ENCODE assay signal across 1 cellular context in genomic region chr2:71466301-71467179, GRCh38.
A peak's percentile ranks its signal among the peaks of the same experiment; 100 is the strongest.
TF ChIP-seq lines count a peak whose summit lies in the region.

No MANE protein-coding gene starts in this region.

TF ChIP-seq in H1, 55 proteins besides CTCF, POLR2A, EP300 and RAD21:
- TF ChIP-seq CBX5 (IDR thresholded peaks at IDR 0.05; ENCODE audit: low read depth, low read length) (no peak), BACH1 (IDR thresholded peaks at IDR 0.05; ENCODE audit: low read length) (no peak), JUND (IDR thresholded peaks at IDR 0.05; ENCODE audit: low read length) (no peak), SP4 (IDR thresholded peaks at IDR 0.05; ENCODE audit: low read length) (no peak), MAX (IDR thresholded peaks at IDR 0.05) (no peak), KDM1A (IDR thresholded peaks at IDR 0.05; ENCODE audit: borderline replicate concordance, low read length) (no peak), ASH2L (IDR thresholded peaks at IDR 0.05; ENCODE audit: low read length) (peak; percentile 44), HDAC6 (IDR thresholded peaks at IDR 0.05; ENCODE audit: low read depth, low read length) (no peak), TAF1 (IDR thresholded peaks at IDR 0.05; ENCODE audit: low read depth, low read length) (no peak), CEBPB (IDR thresholded peaks at IDR 0.05; ENCODE audit: low read depth, low read length) (no peak), ATF2 (IDR thresholded peaks at IDR 0.05; ENCODE audit: low read length) (no peak), KDM4A (IDR thresholded peaks at IDR 0.05; ENCODE audit: low read depth, low read length, severe bottlenecking) (peak; percentile 64), TCF12 (IDR thresholded peaks at IDR 0.05; ENCODE audit: low read depth, low read length) (no peak), SUZ12 (IDR thresholded peaks at IDR 0.05; ENCODE audit: low read length) (peak; percentile 95), SAP30 (IDR thresholded peaks at IDR 0.05; ENCODE audit: insufficient read depth, insufficient replicate concordance, low read length) (no peak), EZH2 (IDR thresholded peaks at IDR 0.05; ENCODE audit: low read depth, low read length, severe bottlenecking) (peak; percentile 90), JUN (IDR thresholded peaks at IDR 0.05; ENCODE audit: low read depth, low read length) (no peak), SP2 (IDR thresholded peaks at IDR 0.05; ENCODE audit: low read length) (no peak), GTF2F1 (IDR thresholded peaks at IDR 0.05; ENCODE audit: borderline replicate concordance, low read depth, low read length) (no peak), SIN3A (conservative IDR thresholded peaks at IDR 0.05 in 1 of 2, IDR thresholded peaks at IDR 0.05 in 1 of 2; ENCODE audit: low read depth in 1 of 2, low read length in 2 of 2) (peak in 1 of 2 experiments; percentile 49; a peak in 1 of 4 replicates)
